ENCODE assay signal across 9 cellular contexts in the genomic region with DNA sequence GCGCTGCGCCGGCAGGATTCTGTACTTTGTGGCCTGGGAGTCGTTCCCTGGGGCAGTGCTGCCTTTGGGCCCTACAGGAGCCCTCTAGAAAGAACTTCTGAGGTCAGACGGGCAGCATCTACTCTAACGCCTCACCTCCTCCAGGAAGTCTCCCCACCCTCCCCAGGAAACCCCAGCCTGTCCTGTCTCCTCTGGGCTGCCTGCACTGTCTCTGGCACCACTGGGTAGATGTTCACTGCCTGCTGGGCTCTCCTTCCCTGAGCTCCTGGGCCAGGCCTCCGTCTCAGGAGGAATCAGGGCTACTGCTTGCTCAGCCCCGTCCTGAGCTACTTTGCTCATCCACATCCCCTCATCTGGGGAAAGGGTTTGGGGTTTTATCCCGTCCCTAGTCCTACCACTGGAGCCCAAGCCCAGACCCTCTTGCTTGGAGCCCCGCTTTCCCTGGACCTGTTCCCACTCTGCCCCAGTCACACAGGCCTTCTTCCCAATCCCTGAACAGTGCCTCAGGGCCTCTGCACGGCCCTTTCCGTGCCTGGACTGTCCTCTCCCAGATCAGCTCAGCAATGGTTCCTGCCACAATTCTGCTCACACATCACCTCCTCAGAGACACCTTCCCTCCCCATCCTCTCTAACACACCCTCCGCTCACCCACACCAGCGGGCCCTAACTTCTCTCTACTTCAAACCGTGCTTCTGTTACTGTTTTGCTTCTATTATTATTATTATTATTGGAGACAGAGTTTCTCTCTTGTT. TPM values are rescaled to one million over a fixed set of nuclear protein-coding genes. Genes with fewer than 3 reads are reported as not detected.
A peak's percentile ranks its signal among the peaks of the same experiment; 100 is the strongest.
DNase-seq lines count a peak whose midpoint lies in the region; ATAC-seq, FAIRE-seq and TF ChIP-seq lines count a peak whose summit lies in the region.
"Had no signal": no experiment of that assay in that cellular context is flagged by ENCODE, and none has a peak within 500 bp of the region (broad histone marks: within the 10 kb centered on the region; RNA-seq: fewer than 3 reads in every experiment).

No MANE protein-coding gene starts in this region.

- POLR2A ChIA-PET in naive thymus-derived CD8-positive, alpha-beta T cell (lab: Charles Lee): interaction anchor here (0.6 to 17.9 kb wide), 12 partner anchors 9 to 246 kb away, joined by 3 to 277 read pairs (median 6); a partner anchor contains a TSS

- H3K9me3 Mint-ChIP-seq in naive thymus-derived CD8-positive, alpha-beta T cell: no peaks in the 10 kb centered on the region

- H3K9me3 ChIP-seq in heart right ventricle: no peaks in the 10 kb centered on the region
- H3K9me3 ChIP-seq in right cardiac atrium (ENCODE audit: control insufficient read depth, low read length): no peaks in the 10 kb centered on the region
- H3K9me3 ChIP-seq in breast epithelium: no peaks in the 10 kb centered on the region
- H3K9me3 ChIP-seq in upper lobe of right lung: no peaks in the 10 kb centered on the region

- no peaks in the 10 kb centered on the region for H3K27me3 ChIP-seq in heart right ventricle
- H3K27me3 ChIP-seq in right cardiac atrium (ENCODE audit: control insufficient read depth, insufficient read depth): no peaks in the 10 kb centered on the region
- no peaks in the 10 kb centered on the region for H3K27me3 ChIP-seq in breast epithelium
- H3K27me3 ChIP-seq in upper lobe of right lung: no peaks in the 10 kb centered on the region

- H3K36me3 ChIP-seq in heart right ventricle (no peaks in the 10 kb centered on the region), breast epithelium (no peaks in the 10 kb centered on the region), upper lobe of right lung (no peaks in the 10 kb centered on the region)

- peaks cover 28 to 77% (median 55%) of the 10 kb centered on the region in 4 donors for H3K4me1 Mint-ChIP-seq in naive thymus-derived CD8-positive, alpha-beta T cell

- TF ChIP-seq CTCF in heart right ventricle (IDR thresholded peaks at IDR 0.05) (no peak), breast epithelium (IDR thresholded peaks at IDR 0.05) (no peak), upper lobe of right lung (IDR thresholded peaks at IDR 0.05) (no peak)

- peak overlapping the region in 8 of 10 donors; percentile 14 to 81 (median 76) for H3K27ac ChIP-seq in heart right ventricle
- H3K27ac ChIP-seq in right cardiac atrium (ENCODE audit: low read length): no peak overlapping the region
- H3K27ac ChIP-seq in breast epithelium: peak overlapping the region; percentile 89 to 92
- H3K27ac ChIP-seq in upper lobe of right lung: no peak overlapping the region

- ATAC-seq in heart right ventricle: peak in 1 of 8 donors; percentile 3
- ATAC-seq in right cardiac atrium: no peak
- peak; percentile 9 to 14 for ATAC-seq in naive thymus-derived CD8-positive, alpha-beta T cell
- no peak for ATAC-seq in upper lobe of right lung
- no peak for ATAC-seq in GM21576 (IDR thresholded peaks at IDR 0.05; ENCODE audit: unreplicated experiment)

- H3K27me3 Mint-ChIP-seq in naive thymus-derived CD8-positive, alpha-beta T cell: no peaks in the 10 kb centered on the region

- peak overlapping the region; percentile 22 to 97 (median 82) for H3K27ac Mint-ChIP-seq in naive thymus-derived CD8-positive, alpha-beta T cell

- intact Hi-C loops in heart right ventricle (cut with DNase I) (loop anchor here (1.0 to 10.0 kb wide), 13 partner anchors 92 to 267 kb away; a partner anchor contains a TSS), right cardiac atrium (cut with DNase I) (loop anchor here in 3 of 4 donors (5.0 to 10.0 kb wide), 4 partner anchors 94 to 267 kb away; a partner anchor contains a TSS), breast epithelium (cut with DNase I; ENCODE audit: low total_unique reads) (loop anchor here (10.0 kb wide), 1 partner anchor 264 kb away; a partner anchor contains a TSS), upper lobe of right lung (cut with DNase I) (no loop called here)

- no peak for FAIRE-seq in GM12892 (lab: Jason Lieb, UNC)

- peaks cover 0 to 31% (median 8%) of the 10 kb centered on the region in 9 donors for H3K4me1 ChIP-seq in heart right ventricle
- no peaks in the 10 kb centered on the region for H3K4me1 ChIP-seq in right cardiac atrium (ENCODE audit: control insufficient read depth, insufficient read depth, low read length)
- peaks cover 0 to 8% of the 10 kb centered on the region in 2 donors for H3K4me1 ChIP-seq in breast epithelium
- peaks cover 11% of the 10 kb centered on the region for H3K4me1 ChIP-seq in upper lobe of right lung

- DNase-seq in heart right ventricle (no peak), right cardiac atrium (no peak), breast epithelium (ENCODE audit: low spot score in 2 of 2) (no peak), upper lobe of right lung (peak; percentile 56), GM12892 (ENCODE audit: insufficient read length) (no peak), NOMO-1 (lab: John Stamatoyannopoulos, UW; ENCODE audit: unreplicated experiment in 2 of 2) (no peak)
- no peak for DNase-seq in naive thymus-derived CD8-positive, alpha-beta T cell

- H3K4me3 ChIP-seq in heart right ventricle (peak overlapping the region in 7 of 10 donors; percentile 31 to 55 (median 52)), right cardiac atrium (ENCODE audit: low read length) (no peak overlapping the region), breast epithelium (peak overlapping the region in 2 of 3 donors; percentile 36 to 62), upper lobe of right lung (peak overlapping the region; percentile 42)

- no peak for TF ChIP-seq POLR2A in breast epithelium (IDR thresholded peaks at IDR 0.05)
- TF ChIP-seq POLR2A in GM12892 (IDR thresholded peaks at IDR 0.05; ENCODE audit: low read depth, low read length): no peak

- 82 to 85% methylated on average over 15 of the region's 15 CpGs for WGBS in heart right ventricle, 2 donors
- WGBS in right cardiac atrium: 74% methylated on average over 15 of the region's 15 CpGs

- H3K4me3 Mint-ChIP-seq in naive thymus-derived CD8-positive, alpha-beta T cell: peak overlapping the region in 9 of 10 donors; percentile 36 to 82 (median 75)

- H3K36me3 Mint-ChIP-seq in naive thymus-derived CD8-positive, alpha-beta T cell: no peaks in the 10 kb centered on the region

RNA-seq across cellular contexts. Expression of a gene that starts 11.3 kb away (rescaled TPM):
- total RNA-seq in heart right ventricle (under 1 TPM in 1 of 10 donors, not detected in 9; 0.11 TPM), right cardiac atrium (not detected), breast epithelium (not detected), upper lobe of right lung (0.46 TPM)
- polyA plus RNA-seq in heart right ventricle (1 to 10 TPM in 1 of 2 donors, under 1 TPM in 1; 0.83 to 4.8 TPM), right cardiac atrium (1.2 TPM)
- total RNA-seq in naive thymus-derived CD8-positive, alpha-beta T cell: not detected
- not detected for polyA plus RNA-seq in naive thymus-derived CD8-positive, alpha-beta T cell
- polyA plus RNA-seq in GM12892 (2012; ENCODE audit: missing spikeins): not detected
- total RNA-seq: HT1080 had no signal

Comparison
In these comparisons a context has a peak if more than half of its experiments do, and no peak if none do; other contexts are left out.
1. H3K27ac ChIP-seq: peak in heart right ventricle (8 of 10) and breast epithelium (2 of 2); none in right cardiac atrium (single experiment) and upper lobe of right lung (single experiment).
2. ATAC-seq: peak in naive thymus-derived CD8-positive, alpha-beta T cell (2 of 2); none in right cardiac atrium (0 of 2), upper lobe of right lung (single experiment) and GM21576 (single experiment).